24 cellular contexts compared by ENCODE assay signal in genomic region chr9:127588740-127589506, GRCh38. TPM values are rescaled to one million over a fixed set of nuclear protein-coding genes. Genes with fewer than 3 reads are reported as not detected.
DNase-seq lines count a peak whose midpoint lies in the region; ATAC-seq and TF ChIP-seq lines count a peak whose summit lies in the region.
"Had no signal": no experiment of that assay in that cellular context is flagged by ENCODE, and none has a peak within 500 bp of the region (broad histone marks: within the 10 kb centered on the region; RNA-seq: fewer than 3 reads in every experiment).

No MANE protein-coding gene starts in this region.

- H3K36me3 ChIP-seq in H7 (replicated peaks; ENCODE audit: control insufficient read depth, insufficient read depth, low read length), result no peaks in the 10 kb centered on the region
- no peaks in the 10 kb centered on the region for H3K36me3 ChIP-seq in mucosa of descending colon (ENCODE audit: low read depth)
- no peaks in the 10 kb centered on the region for H3K36me3 ChIP-seq in A673 (ENCODE audit: insufficient read depth, low read length, poor library complexity, severe bottlenecking)
- H3K36me3 ChIP-seq: BE2C, gastroesophageal sphincter, spleen, thoracic aorta, uterus, WERI-Rb-1 had no signal

- H3K36me3 Mint-ChIP-seq in WTC11, result no peaks in the 10 kb centered on the region
- H3K36me3 Mint-ChIP-seq: brain; CD8-positive, alpha-beta T cell had no signal

- no peak overlapping the region for H3K27ac ChIP-seq in A673 (ENCODE audit: low read depth, low read length, poor library complexity, severe bottlenecking)
- H3K27ac ChIP-seq: gastroesophageal sphincter, hepatocyte, HL-60, KMS-11, spleen, thoracic aorta, uterus, WERI-Rb-1 had no signal

- H3K4me3 ChIP-seq in H7 (ENCODE audit: insufficient read depth, low read depth, low read length), result no peak overlapping the region
- H3K4me3 ChIP-seq in mucosa of descending colon, result no peak overlapping the region
- no peak overlapping the region for H3K4me3 ChIP-seq in A673 (ENCODE audit: low read depth, low read length, poor library complexity, severe bottlenecking)
- H3K4me3 ChIP-seq: gastroesophageal sphincter, GM12878, hepatocyte, spleen, thoracic aorta, uterus had no signal

- H3K27me3 Mint-ChIP-seq in WTC11 (ENCODE audit: low read depth), result no peaks in the 10 kb centered on the region

- peak; percentile 71 for DNase-seq in H7
- DNase-seq in NCI-H510A (lab: John Stamatoyannopoulos, UW), result peak; percentile 44
- DNase-seq in WTC11 (ENCODE audit: low spot score), result no peak
- peak in 2 of 3 donors; percentile 46 to 54 for DNase-seq in mucosa of descending colon
- no peak for DNase-seq in DMS79 treated with DMSO at 0.1 percent for 48 hours (lab: John Stamatoyannopoulos, UW)
- DNase-seq in A673 (ENCODE audit: low spot score), result no peak
- DNase-seq: activated naive CD4-positive, alpha-beta T cell treated with anti-CD3 and anti-CD28 coated beads, Interleukin-2, amount 50 U/mL, for 16 hours; SIG-M5; spleen; stimulated activated naive CD8-positive, alpha-beta T cell treated with anti-CD3 and anti-CD28 coated beads, Interleukin-15, amount 100 ng/mL, for 72 hours; T-helper 9 cell had no signal

- TF ChIP-seq CTCF in WTC11 (IDR thresholded peaks at IDR 0.05) (no peak), mucosa of descending colon (IDR thresholded peaks at IDR 0.05) (no peak), A673 (conservative IDR thresholded peaks at IDR 0.05; ENCODE audit: low read depth, low read length) (no peak)

- peaks cover 15% of the 10 kb centered on the region for H3K4me1 Mint-ChIP-seq in WTC11
- H3K4me1 Mint-ChIP-seq: stimulated activated naive CD8-positive, alpha-beta T cell treated with anti-CD3 and anti-CD28 coated beads, Interleukin-15, amount 100 ng/mL, for 72 hours had no signal

- CTCF ChIA-PET in WTC11 (lab: Charles Lee), result interaction anchor here (1.0 to 5.5 kb wide), 21 partner anchors 8 to 333 kb away, joined by 3 to 80 read pairs (median 5); partner anchors contain the start of gene TOR2A
- CTCF ChIA-PET in A673 (lab: Charles Lee), result interaction anchor here (0.6 to 2.4 kb wide), 4 partner anchors 146 to 510 kb away, joined by 3 to 17 read pairs (median 4); partner anchors contain the start of gene TOR2A

- ATAC-seq in WTC11 (peak; percentile 23; the same call in 1 of the 2 replicates), mucosa of descending colon (peak; percentile 84), HG03565 (IDR thresholded peaks at IDR 0.05; ENCODE audit: unreplicated experiment) (no peak)

- H3K4me3 Mint-ChIP-seq in WTC11, result no peak overlapping the region
- H3K4me3 Mint-ChIP-seq: activated T-helper 17 cell treated with anti-CD3 and anti-CD28 coated beads, Interleukin-2, amount 50 U/mL, for 72 hours; CD8-positive, alpha-beta T cell; stimulated activated naive CD8-positive, alpha-beta T cell treated with anti-CD3 and anti-CD28 coated beads, Interleukin-15, amount 100 ng/mL, for 72 hours had no signal

- no peaks in the 10 kb centered on the region for H3K27me3 ChIP-seq in H7 (ENCODE audit: control insufficient read depth, insufficient read depth, low read length)
- no peaks in the 10 kb centered on the region for H3K27me3 ChIP-seq in A673 (replicated peaks; ENCODE audit: insufficient read depth, low read depth, low read length, poor library complexity)
- H3K27me3 ChIP-seq: BE2C, gastroesophageal sphincter, hepatocyte, uterus had no signal

- H3K27ac Mint-ChIP-seq in WTC11, result no peak overlapping the region
- H3K27ac Mint-ChIP-seq: activated T-helper 17 cell treated with anti-CD3 and anti-CD28 coated beads, Interleukin-2, amount 50 U/mL, for 72 hours; CD8-positive, alpha-beta T cell; stimulated activated naive CD8-positive, alpha-beta T cell treated with anti-CD3 and anti-CD28 coated beads, Interleukin-15, amount 100 ng/mL, for 72 hours had no signal

- H3K4me1 ChIP-seq in mucosa of descending colon (ENCODE audit: low read depth), result peaks cover 16% of the 10 kb centered on the region
- H3K4me1 ChIP-seq in A673 (ENCODE audit: insufficient read depth, low read length, poor library complexity, severe bottlenecking), result no peaks in the 10 kb centered on the region
- H3K4me1 ChIP-seq: uterus had no signal

- intact Hi-C loops in mucosa of descending colon (cut with DNase I, micrococcal nuclease) (loop anchor here (5.0 kb wide), 2 partner anchors 87 to 333 kb away; no protein-coding TSS in a partner anchor), A673 (cut with micrococcal nuclease; ENCODE audit: unreplicated experiment) (no loop called here)

- POLR2A ChIA-PET in WTC11 (lab: Charles Lee) (interaction anchor here (0.8 kb wide), 1 partner anchor 22 kb away, joined by 10 read pairs; no protein-coding TSS in a partner anchor), A673 (lab: Charles Lee; ENCODE audit: low non-redundant PET) (no interaction called here)

- no peaks in the 10 kb centered on the region for H3K9me3 ChIP-seq in mucosa of descending colon
- no peaks in the 10 kb centered on the region for H3K9me3 ChIP-seq in A673 (ENCODE audit: low read depth, low read length, poor library complexity, severe bottlenecking)
- H3K9me3 ChIP-seq: BE2C, gastroesophageal sphincter, spleen, thoracic aorta, uterus had no signal

- H3K9me3 Mint-ChIP-seq in WTC11, result no peaks in the 10 kb centered on the region
- H3K9me3 Mint-ChIP-seq: activated T-helper 17 cell treated with anti-CD3 and anti-CD28 coated beads, Interleukin-2, amount 50 U/mL, for 72 hours; CD8-positive, alpha-beta T cell; stimulated activated naive CD8-positive, alpha-beta T cell treated with anti-CD3 and anti-CD28 coated beads, Interleukin-15, amount 100 ng/mL, for 72 hours had no signal

- BruUV-seq in A673 (replicated peaks; lab: Mats Ljungman, UMichigan), result no TSS peak

TF ChIP-seq in WTC11, 78 proteins besides CTCF, POLR2A, EP300 and RAD21 (continues in another document):
- TF ChIP-seq ZNF317 (CRISPR knock-in tag; IDR thresholded peaks at IDR 0.05; ENCODE audit: borderline replicate concordance, low read depth), result no peak
- no peak for TF ChIP-seq ARID4B (CRISPR knock-in tag; IDR thresholded peaks at IDR 0.05; ENCODE audit: borderline replicate concordance)
- TF ChIP-seq TEAD4 (CRISPR knock-in tag; IDR thresholded peaks at IDR 0.05), result no peak
- no peak for TF ChIP-seq ZNF532 (CRISPR knock-in tag; IDR thresholded peaks at IDR 0.05; ENCODE audit: borderline replicate concordance)

RNA-seq across cellular contexts. Expression of gene STXBP1, which starts 23.2 kb away (rescaled TPM):
- total RNA-seq in H7 (2014; rRNA removed; shearing (Covaris generic)), result 5.9 and 12.0 TPM in 2 replicates
- total RNA-seq in WTC11 (2021) (37.1 to 45.6 TPM (median 40.3 TPM) in 3 replicates), mucosa of descending colon (10 to 100 TPM; 11.8 to 37.1 (median 17.1) TPM), A673 (2021) (10.9 and 12.6 TPM in 2 replicates)

Comparison
In these comparisons a context has a peak if more than half of its experiments do, and no peak if none do; other contexts are left out.
1. DNase-seq: peak in H7 (single experiment), NCI-H510A (single experiment) and mucosa of descending colon (2 of 3); none in WTC11 (single experiment), DMS79 treated with DMSO at 0.1 percent for 48 hours (single experiment) and A673 (single experiment).